Comparison of ENCODE assay signal across 8 cellular contexts in the genomic region with DNA sequence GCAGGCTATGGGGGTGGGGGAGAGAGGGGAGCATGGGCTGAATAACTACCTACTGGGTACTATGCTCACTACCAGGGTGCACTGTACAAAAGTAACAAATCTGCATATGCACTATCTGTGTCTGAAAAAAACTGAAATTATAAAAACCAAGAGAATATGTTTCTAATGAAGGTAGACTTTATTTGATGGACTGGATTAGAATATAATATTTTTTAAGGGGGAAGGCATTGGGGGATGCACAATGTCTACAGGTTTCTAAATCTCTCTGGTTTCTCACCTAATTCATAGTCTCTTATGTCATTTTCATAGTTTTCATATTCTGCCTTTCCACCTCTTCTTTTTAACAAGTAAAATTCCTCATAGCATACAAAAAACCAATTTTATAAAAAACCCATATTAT.
A peak's percentile ranks its signal among the peaks of the same experiment; 100 is the strongest.
DNase-seq lines count a peak whose midpoint lies in the region; TF ChIP-seq lines count a peak whose summit lies in the region.
"Not testable (repeated sequence)": the region's sequence is repeated elsewhere in the genome, so short reads cannot be mapped to it uniquely, and the experiment has no call there.

No MANE protein-coding gene starts in this region.

- not testable (repeated sequence) for H3K36me3 Mint-ChIP-seq in activated naive CD4-positive, alpha-beta T cell treated with anti-CD3 and anti-CD28 coated beads for 36 hours (ENCODE audit: low read depth); dendritic cell treated with granulocyte-macrophage colony-stimulating factor and Interleukin-4, amounts not matched to agents 40 ng/mL and 50 ng/mL, for 4 days (ENCODE audit: low read depth); nephron progenitor cell (ENCODE audit: low read depth)

- intact Hi-C loops in activated naive CD4-positive, alpha-beta T cell treated with anti-CD3 and anti-CD28 coated beads for 36 hours (cut with micrococcal nuclease): loop anchor here (10.0 kb wide), 1 partner anchor 239 kb away; a partner anchor contains a TSS
- intact Hi-C loops in dendritic cell treated with granulocyte-macrophage colony-stimulating factor and Interleukin-4, amounts not matched to agents 40 ng/mL and 50 ng/mL, for 4 days (cut with micrococcal nuclease): not testable (repeated sequence)

- H3K4me1 ChIP-seq in BLaER1 treated with 17β-estradiol and CSF1 and Interleukin-3, amounts not matched to agents 10 nM and 100 nM; HUES48 (ENCODE audit: control insufficient read depth, insufficient read depth, low read length); SK-N-SH (ENCODE audit: control insufficient read depth in 1 of 2, insufficient read depth in 2 of 2, low read depth in 1 of 2, low read length in 1 of 2); suprapubic skin: not testable (repeated sequence)

- peak overlapping the region in 9 of 11 experiments; percentile 16 to 61 (median 42); a peak in 12 of 22 replicates for H3K4me2 ChIP-seq in BLaER1 treated with 17β-estradiol and CSF1 and Interleukin-3, amounts not matched to agents 10 nM and 100 nM
- peak overlapping the region; percentile 71 for H3K4me2 ChIP-seq in SK-N-SH

- H3K9me3 ChIP-seq in BLaER1 treated with 17β-estradiol and CSF1 and Interleukin-3, amounts not matched to agents 10 nM and 100 nM (replicated peaks in 1 of 11); HUES48 (ENCODE audit: control insufficient read depth, insufficient read depth, low read length); SK-N-SH; suprapubic skin: not testable (repeated sequence)

- H3K4me1 Mint-ChIP-seq in activated naive CD4-positive, alpha-beta T cell treated with anti-CD3 and anti-CD28 coated beads for 36 hours (ENCODE audit: low read depth): peaks cover 13% of the 10 kb centered on the region
- H3K4me1 Mint-ChIP-seq in dendritic cell treated with granulocyte-macrophage colony-stimulating factor and Interleukin-4, amounts not matched to agents 40 ng/mL and 50 ng/mL, for 4 days (ENCODE audit: low read depth): not testable (repeated sequence)
- H3K4me1 Mint-ChIP-seq in nephron progenitor cell: peaks cover 13% of the 10 kb centered on the region

- TF ChIP-seq CTCF in SK-N-SH (IDR thresholded peaks at IDR 0.05); nephron progenitor cell (IDR thresholded peaks at IDR 0.05); suprapubic skin (IDR thresholded peaks at IDR 0.05): not testable (repeated sequence)

- TF ChIP-seq EP300 in SK-N-SH (IDR thresholded peaks at IDR 0.05; ENCODE audit: borderline replicate concordance in 1 of 2, low read depth in 1 of 2, low read length in 1 of 2); suprapubic skin (IDR thresholded peaks at IDR 0.05): not testable (repeated sequence)

- peak overlapping the region; percentile 81 for H3K4me3 Mint-ChIP-seq in activated naive CD4-positive, alpha-beta T cell treated with anti-CD3 and anti-CD28 coated beads for 36 hours
- H3K4me3 Mint-ChIP-seq in dendritic cell treated with granulocyte-macrophage colony-stimulating factor and Interleukin-4, amounts not matched to agents 40 ng/mL and 50 ng/mL, for 4 days: not testable (repeated sequence)
- H3K4me3 Mint-ChIP-seq in nephron progenitor cell: peak overlapping the region; percentile 88

- peak overlapping the region in 9 of 11 experiments; percentile 40 to 77 (median 72); a peak in 18 of 22 replicates for H3K9ac ChIP-seq in BLaER1 treated with 17β-estradiol and CSF1 and Interleukin-3, amounts not matched to agents 10 nM and 100 nM
- H3K9ac ChIP-seq in HUES48 (ENCODE audit: low read depth, low read length): not testable (repeated sequence)
- H3K9ac ChIP-seq in SK-N-SH: peak overlapping the region; percentile 62; the same call in 1 of the 2 replicates

- H3K9me3 Mint-ChIP-seq in activated naive CD4-positive, alpha-beta T cell treated with anti-CD3 and anti-CD28 coated beads for 36 hours; dendritic cell treated with granulocyte-macrophage colony-stimulating factor and Interleukin-4, amounts not matched to agents 40 ng/mL and 50 ng/mL, for 4 days; nephron progenitor cell: not testable (repeated sequence)

- H3K4me3 ChIP-seq in BLaER1 treated with 17β-estradiol and CSF1 and Interleukin-3, amounts not matched to agents 10 nM and 100 nM: peak overlapping the region; percentile 29 to 63 (median 56)
- H3K4me3 ChIP-seq in HUES48 (ENCODE audit: low read depth, low read length): peak overlapping the region; percentile 58
- peak overlapping the region; percentile 34 to 58; a peak in 3 of 4 replicates for H3K4me3 ChIP-seq in SK-N-SH (ENCODE audit: low read depth in 2 of 2, low read length in 1 of 2)
- peak overlapping the region; percentile 27 for H3K4me3 ChIP-seq in iPS-11a (ENCODE audit: low read depth, low read length)
- peak overlapping the region; percentile 59 for H3K4me3 ChIP-seq in suprapubic skin

- H4K20me1 ChIP-seq in BLaER1 treated with 17β-estradiol and CSF1 and Interleukin-3, amounts not matched to agents 10 nM and 100 nM; SK-N-SH (ENCODE audit: insufficient read depth): not testable (repeated sequence)

- peak overlapping the region; percentile 89 for H3K27ac Mint-ChIP-seq in activated naive CD4-positive, alpha-beta T cell treated with anti-CD3 and anti-CD28 coated beads for 36 hours
- H3K27ac Mint-ChIP-seq in dendritic cell treated with granulocyte-macrophage colony-stimulating factor and Interleukin-4, amounts not matched to agents 40 ng/mL and 50 ng/mL, for 4 days: peak overlapping the region; percentile 50
- not testable (repeated sequence) for H3K27ac Mint-ChIP-seq in nephron progenitor cell

- peaks cover 35% of the 10 kb centered on the region for H3K79me2 ChIP-seq in SK-N-SH (ENCODE audit: insufficient read depth)

- POLR2A ChIA-PET in SK-N-SH (lab: Yijun Ruan, JAX): not testable (repeated sequence)

- CTCF ChIA-PET in SK-N-SH (lab: Yijun Ruan, JAX); activated naive CD4-positive, alpha-beta T cell treated with anti-CD3 and anti-CD28 coated beads for 36 hours (lab: Charles Lee): not testable (repeated sequence)

- H3K27me3 Mint-ChIP-seq in activated naive CD4-positive, alpha-beta T cell treated with anti-CD3 and anti-CD28 coated beads for 36 hours (ENCODE audit: low read depth); dendritic cell treated with granulocyte-macrophage colony-stimulating factor and Interleukin-4, amounts not matched to agents 40 ng/mL and 50 ng/mL, for 4 days; nephron progenitor cell (ENCODE audit: low read depth, poor library complexity): not testable (repeated sequence)

- not testable (repeated sequence) for H3K36me3 ChIP-seq in BLaER1 treated with 17β-estradiol and CSF1 and Interleukin-3, amounts not matched to agents 10 nM and 100 nM; HUES48 (ENCODE audit: control insufficient read depth, insufficient read depth, low read length); SK-N-SH (replicated peaks in 1 of 2; ENCODE audit: control insufficient read depth in 1 of 2, insufficient read depth in 2 of 2, low read length in 1 of 2); suprapubic skin

- not testable (repeated sequence) for H3K27me3 ChIP-seq in BLaER1 treated with 17β-estradiol and CSF1 and Interleukin-3, amounts not matched to agents 10 nM and 100 nM; HUES48 (ENCODE audit: control insufficient read depth, insufficient read depth, low read length); SK-N-SH (ENCODE audit: insufficient read depth); suprapubic skin

- peak overlapping the region in 9 of 11 experiments; percentile 37 to 76 (median 70); a peak in 16 of 22 replicates for H3K27ac ChIP-seq in BLaER1 treated with 17β-estradiol and CSF1 and Interleukin-3, amounts not matched to agents 10 nM and 100 nM
- H3K27ac ChIP-seq in HUES48 (ENCODE audit: low read depth, low read length) (peak overlapping the region; percentile 75), SK-N-SH (ENCODE audit: low read depth in 2 of 2, low read length in 1 of 2) (peak overlapping the region; percentile 70 to 74; a peak in 3 of 4 replicates), suprapubic skin (peak overlapping the region; percentile 92)

- not testable (repeated sequence) for DNase-seq in SK-N-SH; activated naive CD4-positive, alpha-beta T cell treated with anti-CD3 and anti-CD28 coated beads for 36 hours; nephron progenitor cell; suprapubic skin (ENCODE audit: low spot score in 2 of 2)

- not testable (repeated sequence) for H3K9me2 ChIP-seq in SK-N-SH

- not testable (repeated sequence) for TF ChIP-seq RAD21 in SK-N-SH (IDR thresholded peaks at IDR 0.05; ENCODE audit: low read length)

- TF ChIP-seq POLR2A in suprapubic skin (IDR thresholded peaks at IDR 0.05): not testable (repeated sequence)

- not testable (repeated sequence) for H3F3A ChIP-seq in SK-N-SH (replicated peaks; ENCODE audit: insufficient read depth)

- H2AFZ ChIP-seq in SK-N-SH (ENCODE audit: low read depth): not testable (repeated sequence)
